ENCODE assay signal across 1 cellular context in the genomic region with DNA sequence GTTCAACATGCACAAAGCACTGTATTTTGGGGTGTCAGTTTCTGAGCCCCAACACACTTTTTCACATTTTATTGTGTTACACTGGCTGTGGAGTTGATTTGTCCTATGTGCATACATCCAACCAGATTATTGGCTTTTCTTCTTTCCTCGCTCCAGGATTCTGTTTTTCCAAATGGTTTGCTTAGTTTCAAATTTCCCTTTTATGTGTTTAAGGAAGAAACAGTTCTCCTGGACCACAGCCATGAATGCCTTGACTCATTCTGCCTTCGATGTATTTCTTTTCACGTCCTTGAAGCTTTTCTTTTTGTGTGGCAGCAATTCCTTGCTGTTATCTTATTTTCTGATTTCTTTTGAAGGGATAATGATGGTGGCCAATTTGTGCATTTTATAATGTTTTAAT.
TF ChIP-seq lines count a peak whose summit lies in the region.

No MANE protein-coding gene starts in this region.

TF ChIP-seq in HEK293, 187 proteins besides CTCF, POLR2A, EP300 and RAD21 (continued from another document):
- TF ChIP-seq ZNF423 (tag by site-specific recombination; IDR thresholded peaks at IDR 0.05) (no peak), ZNF48 (tag by site-specific recombination; IDR thresholded peaks at IDR 0.05) (no peak), KLF8 (tag by site-specific recombination; IDR thresholded peaks at IDR 0.05) (no peak), ZNF571 (tag by site-specific recombination; IDR thresholded peaks at IDR 0.05) (no peak), GLIS1 (tag by site-specific recombination; IDR thresholded peaks at IDR 0.05) (no peak), ZNF274 (IDR thresholded peaks at IDR 0.05; ENCODE audit: low read length) (no peak), ZNF274 (tag by site-specific recombination; IDR thresholded peaks at IDR 0.05; ENCODE audit: borderline replicate concordance) (no peak), ZEB2 (tag by site-specific recombination; IDR thresholded peaks at IDR 0.05) (0 out of 2 replicates have a peak, but pooled peaks have one; percentile 29), ZNF843 (tag by site-specific recombination; IDR thresholded peaks at IDR 0.05) (no peak), ZNF37A (tag by site-specific recombination; IDR thresholded peaks at IDR 0.05) (no peak), ZBTB17 (tag by site-specific recombination; IDR thresholded peaks at IDR 0.05) (peak; percentile 59), ZNF600 (tag by site-specific recombination; IDR thresholded peaks at IDR 0.05) (peak; percentile 14; the same call in 1 of the 2 replicates), ZNF629 (tag by site-specific recombination; IDR thresholded peaks at IDR 0.05) (peak; percentile 28; the same call in 1 of the 2 replicates), EGR2 (tag by site-specific recombination; IDR thresholded peaks at IDR 0.05; ENCODE audit: low read depth) (no peak)
- TF ChIP-seq, protein P1, sequence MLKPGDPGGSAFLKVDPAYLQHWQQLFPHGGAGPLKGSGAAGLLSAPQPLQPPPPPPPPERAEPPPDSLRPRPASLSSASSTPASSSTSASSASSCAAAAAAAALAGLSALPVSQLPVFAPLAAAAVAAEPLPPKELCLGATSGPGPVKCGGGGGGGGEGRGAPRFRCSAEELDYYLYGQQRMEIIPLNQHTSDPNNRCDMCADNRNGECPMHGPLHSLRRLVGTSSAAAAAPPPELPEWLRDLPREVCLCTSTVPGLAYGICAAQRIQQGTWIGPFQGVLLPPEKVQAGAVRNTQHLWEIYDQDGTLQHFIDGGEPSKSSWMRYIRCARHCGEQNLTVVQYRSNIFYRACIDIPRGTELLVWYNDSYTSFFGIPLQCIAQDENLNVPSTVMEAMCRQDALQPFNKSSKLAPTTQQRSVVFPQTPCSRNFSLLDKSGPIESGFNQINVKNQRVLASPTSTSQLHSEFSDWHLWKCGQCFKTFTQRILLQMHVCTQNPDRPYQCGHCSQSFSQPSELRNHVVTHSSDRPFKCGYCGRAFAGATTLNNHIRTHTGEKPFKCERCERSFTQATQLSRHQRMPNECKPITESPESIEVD (tag by site-specific recombination; IDR thresholded peaks at IDR 0.05): peak; percentile 92
- TF ChIP-seq, protein P2, sequence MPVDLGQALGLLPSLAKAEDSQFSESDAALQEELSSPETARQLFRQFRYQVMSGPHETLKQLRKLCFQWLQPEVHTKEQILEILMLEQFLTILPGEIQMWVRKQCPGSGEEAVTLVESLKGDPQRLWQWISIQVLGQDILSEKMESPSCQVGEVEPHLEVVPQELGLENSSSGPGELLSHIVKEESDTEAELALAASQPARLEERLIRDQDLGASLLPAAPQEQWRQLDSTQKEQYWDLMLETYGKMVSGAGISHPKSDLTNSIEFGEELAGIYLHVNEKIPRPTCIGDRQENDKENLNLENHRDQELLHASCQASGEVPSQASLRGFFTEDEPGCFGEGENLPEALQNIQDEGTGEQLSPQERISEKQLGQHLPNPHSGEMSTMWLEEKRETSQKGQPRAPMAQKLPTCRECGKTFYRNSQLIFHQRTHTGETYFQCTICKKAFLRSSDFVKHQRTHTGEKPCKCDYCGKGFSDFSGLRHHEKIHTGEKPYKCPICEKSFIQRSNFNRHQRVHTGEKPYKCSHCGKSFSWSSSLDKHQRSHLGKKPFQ (tag by site-specific recombination; IDR thresholded peaks at IDR 0.05): no peak
- TF ChIP-seq, protein P3, sequence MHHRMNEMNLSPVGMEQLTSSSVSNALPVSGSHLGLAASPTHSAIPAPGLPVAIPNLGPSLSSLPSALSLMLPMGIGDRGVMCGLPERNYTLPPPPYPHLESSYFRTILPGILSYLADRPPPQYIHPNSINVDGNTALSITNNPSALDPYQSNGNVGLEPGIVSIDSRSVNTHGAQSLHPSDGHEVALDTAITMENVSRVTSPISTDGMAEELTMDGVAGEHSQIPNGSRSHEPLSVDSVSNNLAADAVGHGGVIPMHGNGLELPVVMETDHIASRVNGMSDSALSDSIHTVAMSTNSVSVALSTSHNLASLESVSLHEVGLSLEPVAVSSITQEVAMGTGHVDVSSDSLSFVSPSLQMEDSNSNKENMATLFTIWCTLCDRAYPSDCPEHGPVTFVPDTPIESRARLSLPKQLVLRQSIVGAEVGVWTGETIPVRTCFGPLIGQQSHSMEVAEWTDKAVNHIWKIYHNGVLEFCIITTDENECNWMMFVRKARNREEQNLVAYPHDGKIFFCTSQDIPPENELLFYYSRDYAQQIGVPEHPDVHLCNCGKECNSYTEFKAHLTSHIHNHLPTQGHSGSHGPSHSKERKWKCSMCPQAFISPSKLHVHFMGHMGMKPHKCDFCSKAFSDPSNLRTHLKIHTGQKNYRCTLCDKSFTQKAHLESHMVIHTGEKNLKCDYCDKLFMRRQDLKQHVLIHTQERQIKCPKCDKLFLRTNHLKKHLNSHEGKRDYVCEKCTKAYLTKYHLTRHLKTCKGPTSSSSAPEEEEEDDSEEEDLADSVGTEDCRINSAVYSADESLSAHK (tag by site-specific recombination; IDR thresholded peaks at IDR 0.05): peak; percentile 91
